Comparison of ENCODE assay signal across 8 cellular contexts in genomic region chr16:58515871-58516767, GRCh38. TPM values are rescaled to one million over a fixed set of nuclear protein-coding genes. Genes with fewer than 3 reads are reported as not detected.
DNase-seq lines count a peak whose midpoint lies in the region; ATAC-seq, FAIRE-seq and TF ChIP-seq lines count a peak whose summit lies in the region.

No MANE protein-coding gene starts in this region.

- H3K27ac ChIP-seq in BLaER1 treated with 17β-estradiol and CSF1 and Interleukin-3, amounts not matched to agents 10 nM and 100 nM = peak overlapping the region; percentile 21 to 81 (median 74); a peak in 21 of 22 replicates

- peaks cover 30 to 63% of the 10 kb centered on the region in 2 donors for H3K4me1 Mint-ChIP-seq in stimulated activated naive B cell treated with anti-CD40 and anti-IgM and Interleukin-4, amounts not matched to agents 10 μg/mL and 1 μg/mL and 100 μg/mL, for 72 hours

- DNase-seq in GM19239 (ENCODE audit: insufficient read length, low spot score) (peak; percentile 76), left lobe of liver (ENCODE audit: low spot score) (peak; percentile 72), HCEC 1CT (no peak)
- DNase-seq in central memory CD4-positive, alpha-beta T cell = peak; percentile 42
- DNase-seq in stimulated activated naive B cell treated with anti-CD40 and anti-IgM and Interleukin-4, amounts not matched to agents 10 μg/mL and 1 μg/mL and 100 μg/mL, for 72 hours = no peak

- H3K36me3 ChIP-seq in BLaER1 treated with 17β-estradiol and CSF1 and Interleukin-3, amounts not matched to agents 10 nM and 100 nM = peaks cover 44 to 54% (median 49%) of the 10 kb centered on the region in 11 experiments

- H3K9me3 ChIP-seq in BLaER1 treated with 17β-estradiol and CSF1 and Interleukin-3, amounts not matched to agents 10 nM and 100 nM (replicated peaks in 1 of 11) = no peaks in the 10 kb centered on the region

- ATAC-seq in HG03175 (IDR thresholded peaks at IDR 0.05; ENCODE audit: unreplicated experiment) (peak; percentile 37), SK-N-SH treated with all-trans-retinoic acid at 6 μM for 48 hours (peak; percentile 18), left lobe of liver (peak; percentile 70)
- peak; percentile 60 to 64 for ATAC-seq in stimulated activated naive B cell treated with anti-CD40 and anti-IgM and Interleukin-4, amounts not matched to agents 10 μg/mL and 1 μg/mL and 100 μg/mL, for 72 hours (replicated peaks)

- H3K9ac ChIP-seq in BLaER1 treated with 17β-estradiol and CSF1 and Interleukin-3, amounts not matched to agents 10 nM and 100 nM = peak overlapping the region; percentile 73 to 86 (median 83)

- no peaks in the 10 kb centered on the region for H3K27me3 ChIP-seq in BLaER1 treated with 17β-estradiol and CSF1 and Interleukin-3, amounts not matched to agents 10 nM and 100 nM

- H3K4me2 ChIP-seq in BLaER1 treated with 17β-estradiol and CSF1 and Interleukin-3, amounts not matched to agents 10 nM and 100 nM = peak overlapping the region; percentile 90 to 99 (median 97)

- peak overlapping the region; percentile 95 for H3K27ac Mint-ChIP-seq in stimulated activated naive B cell treated with anti-CD40 and anti-IgM and Interleukin-4, amounts not matched to agents 10 μg/mL and 1 μg/mL and 100 μg/mL, for 72 hours

- FAIRE-seq in GM19239 (lab: Jason Lieb, UNC) = no peak

- peak overlapping the region; percentile 92 to 93 for H3K4me3 Mint-ChIP-seq in stimulated activated naive B cell treated with anti-CD40 and anti-IgM and Interleukin-4, amounts not matched to agents 10 μg/mL and 1 μg/mL and 100 μg/mL, for 72 hours

- H3K36me3 Mint-ChIP-seq in stimulated activated naive B cell treated with anti-CD40 and anti-IgM and Interleukin-4, amounts not matched to agents 10 μg/mL and 1 μg/mL and 100 μg/mL, for 72 hours = peaks cover 25 to 39% of the 10 kb centered on the region in 2 donors

- peaks cover 17 to 36% (median 26%) of the 10 kb centered on the region in 10 experiments for H3K4me1 ChIP-seq in BLaER1 treated with 17β-estradiol and CSF1 and Interleukin-3, amounts not matched to agents 10 nM and 100 nM

- H4K20me1 ChIP-seq in BLaER1 treated with 17β-estradiol and CSF1 and Interleukin-3, amounts not matched to agents 10 nM and 100 nM = peaks cover 33 to 60% (median 51%) of the 10 kb centered on the region in 11 experiments; a peak in 21 of 22 replicates

- peak overlapping the region; percentile 75 to 87 (median 80) for H3K4me3 ChIP-seq in BLaER1 treated with 17β-estradiol and CSF1 and Interleukin-3, amounts not matched to agents 10 nM and 100 nM

- no peaks in the 10 kb centered on the region for H3K27me3 Mint-ChIP-seq in stimulated activated naive B cell treated with anti-CD40 and anti-IgM and Interleukin-4, amounts not matched to agents 10 μg/mL and 1 μg/mL and 100 μg/mL, for 72 hours

- H3K9me3 Mint-ChIP-seq in stimulated activated naive B cell treated with anti-CD40 and anti-IgM and Interleukin-4, amounts not matched to agents 10 μg/mL and 1 μg/mL and 100 μg/mL, for 72 hours = no peaks in the 10 kb centered on the region

TF ChIP-seq in SK-N-SH treated with all-trans-retinoic acid at 6 μM for 48 hours, 23 proteins besides CTCF, POLR2A, EP300 and RAD21:
- TF ChIP-seq ARNTL (CRISPR knock-in tag; IDR thresholded peaks at IDR 0.05; ENCODE audit: borderline replicate concordance, low read depth) (no peak), CSDC2 (CRISPR knock-in tag; IDR thresholded peaks at IDR 0.05) (no peak), SNAI2 (CRISPR knock-in tag; IDR thresholded peaks at IDR 0.05) (no peak), CSRNP3 (CRISPR knock-in tag; IDR thresholded peaks at IDR 0.05) (no peak), BACH2 (CRISPR knock-in tag; IDR thresholded peaks at IDR 0.05; ENCODE audit: borderline replicate concordance) (no peak), CREB5 (CRISPR knock-in tag; IDR thresholded peaks at IDR 0.05; ENCODE audit: low read depth) (no peak), ZC3H10 (CRISPR knock-in tag; IDR thresholded peaks at IDR 0.05) (no peak), ZNF8 (CRISPR knock-in tag; IDR thresholded peaks at IDR 0.05) (no peak), TOX (CRISPR knock-in tag; IDR thresholded peaks at IDR 0.05; ENCODE audit: borderline replicate concordance) (no peak)

RNA-seq across cellular contexts. Expression of gene SETD6, which starts 0.8 kb away (rescaled TPM):
- total RNA-seq in left lobe of liver = 13.5 TPM

RNA-seq across cellular contexts. Expression of gene NDRG4, which starts 16.2 kb away (rescaled TPM):
- total RNA-seq in left lobe of liver = 2.4 TPM

Comparison
In these comparisons a context has a peak if more than half of its experiments do, and no peak if none do; other contexts are left out.
1. DNase-seq: peak in GM19239 (single experiment), central memory CD4-positive, alpha-beta T cell (single experiment) and left lobe of liver (single experiment); none in stimulated activated naive B cell treated with anti-CD40 and anti-IgM and Interleukin-4, amounts not matched to agents 10 μg/mL and 1 μg/mL and 100 μg/mL, for 72 hours (single experiment) and HCEC 1CT (single experiment).
2. ATAC-seq: peak in every context shown above with its lines; median percentile 70 in left lobe of liver; 62 in stimulated activated naive B cell treated with anti-CD40 and anti-IgM and Interleukin-4, amounts not matched to agents 10 μg/mL and 1 μg/mL and 100 μg/mL, for 72 hours; 37 in HG03175; 18 in SK-N-SH treated with all-trans-retinoic acid at 6 μM for 48 hours.